ENCODE assay signal across 8 cellular contexts in genomic region chr7:94087664-94088352, GRCh38.
DNase-seq lines count a peak whose midpoint lies in the region; ATAC-seq and TF ChIP-seq lines count a peak whose summit lies in the region.

No MANE protein-coding gene starts in this region.

- intact Hi-C loops in left lung (cut with DNase I) = no loop called here

- no peak overlapping the region for H3K27ac ChIP-seq in left lung

- CTCF ChIA-PET in T-cell (lab: Charles Lee) = interaction anchor here (0.6 to 3.3 kb wide), 15 partner anchors 9 to 909 kb away, joined by 3 to 24 read pairs (median 3); no protein-coding TSS in a partner anchor

- peaks cover 0 to 7% of the 10 kb centered on the region in 2 donors for H3K4me1 ChIP-seq in left lung

- H3K4me1 Mint-ChIP-seq in T-cell (peaks cover 4 to 6% (median 4%) of the 10 kb centered on the region in 3 donors), chondrocyte (ENCODE audit: low read depth) (peaks cover 15% of the 10 kb centered on the region)

- POLR2A ChIA-PET in T-cell (lab: Charles Lee) = interaction anchor here in 1 of 2 donors (0.7 kb wide), 1 partner anchor 159 kb away, joined by 3 read pairs; no protein-coding TSS in a partner anchor

- H3K36me3 Mint-ChIP-seq in T-cell = no peaks in the 10 kb centered on the region
- no peaks in the 10 kb centered on the region for H3K36me3 Mint-ChIP-seq in chondrocyte (ENCODE audit: low read depth)

- H3K9me3 Mint-ChIP-seq in T-cell (no peaks in the 10 kb centered on the region), chondrocyte (ENCODE audit: low read depth) (no peaks in the 10 kb centered on the region)

- peaks cover 16 to 22% of the 10 kb centered on the region in 2 donors for H3K27me3 Mint-ChIP-seq in T-cell
- no peaks in the 10 kb centered on the region for H3K27me3 Mint-ChIP-seq in chondrocyte (ENCODE audit: low read depth)

- H3K4me3 Mint-ChIP-seq in T-cell (peak overlapping the region; percentile 54 to 71 (median 55)), chondrocyte (ENCODE audit: unreplicated experiment) (peak overlapping the region; percentile 11)

- TF ChIP-seq POLR2A in GM18505 (IDR thresholded peaks at IDR 0.05; ENCODE audit: borderline replicate concordance, extremely low read depth, insufficient read depth, insufficient read length) = no peak

- H3K27me3 ChIP-seq in left lung = no peaks in the 10 kb centered on the region

- H3K27ac Mint-ChIP-seq in T-cell (peak overlapping the region in 1 of 2 donors; percentile 18), chondrocyte (ENCODE audit: unreplicated experiment) (no peak overlapping the region)

- ATAC-seq in GM18505 (IDR thresholded peaks at IDR 0.05; ENCODE audit: unreplicated experiment) (peak; percentile 94), HG02885 (IDR thresholded peaks at IDR 0.05; ENCODE audit: poor library complexity, unreplicated experiment) (peak; percentile 98), T-cell (replicated peaks in 1 of 4) (peak; percentile 73 to 97 (median 80)), left lung (peak; percentile 90)

- no peaks in the 10 kb centered on the region for H3K9me3 ChIP-seq in left lung

- DNase-seq in AG08396 (ENCODE audit: low spot score) (peak; percentile 65), NCI-H1694 (lab: John Stamatoyannopoulos, UW) (peak; percentile 55), T-cell (peak in 26 of 34 experiments; percentile 2 to 45 (median 20)), chondrocyte (ENCODE audit: low spot score) (no peak), left lung (no peak)
- DNase-seq in stimulated activated CD4-positive, alpha-beta T cell treated with anti-CD3 and anti-CD28 coated beads, TNF-alpha, amount 100 ng/mL, for 48 hours (ENCODE audit: low read depth in 3 of 3) = peak; percentile 3 to 33 (median 10)

- TF ChIP-seq CTCF in chondrocyte (IDR thresholded peaks at IDR 0.05) (peak; percentile 93), left lung (IDR thresholded peaks at IDR 0.05) (peak; percentile 74 to 76)

- no peaks in the 10 kb centered on the region for H3K36me3 ChIP-seq in left lung

- H3K4me3 ChIP-seq in left lung = no peak overlapping the region

Comparison
In these comparisons a context has a peak if more than half of its experiments do, and no peak if none do; other contexts are left out.
1. DNase-seq: peak in AG08396 (single experiment), NCI-H1694 (single experiment), T-cell (26 of 34) and stimulated activated CD4-positive, alpha-beta T cell treated with anti-CD3 and anti-CD28 coated beads, TNF-alpha, amount 100 ng/mL, for 48 hours (3 of 3); none in chondrocyte (single experiment) and left lung (0 of 2).
2. Peak in every context shown above with its lines, with median percentiles within 50 percentile points of each other: ATAC-seq.